Comparison of ENCODE assay signal across 8 cellular contexts in genomic region chr4:99563310-99564186, GRCh38. TPM values are rescaled to one million over a fixed set of nuclear protein-coding genes. Genes with fewer than 3 reads are reported as not detected.
DNase-seq lines count a peak whose midpoint lies in the region; ATAC-seq, FAIRE-seq and TF ChIP-seq lines count a peak whose summit lies in the region.

Gene TRMT10A, minus strand, starts transcription at chr4:99564039. Its CDS starts 4,701 bp downstream, at chr4:99559338.

- peak; percentile 72 for DNase-seq in GM12892 (ENCODE audit: insufficient read length)
- peak; percentile 90 for DNase-seq in NCI-H146 (lab: John Stamatoyannopoulos, UW)
- peak; percentile 89 to 97 (median 93) for DNase-seq in T-helper 1 cell
- DNase-seq in amygdala (lab: John Stamatoyannopoulos, UW) = peak; percentile 81 to 100 (median 97)
- DNase-seq in left cardiac atrium = peak; percentile 99
- DNase-seq in posterior vena cava (ENCODE audit: low spot score) = peak; percentile 99
- peak; percentile 97 for DNase-seq in ureter (ENCODE audit: low spot score)

- FAIRE-seq in GM12892 (lab: Jason Lieb, UNC) = peak; percentile 97

- TF ChIP-seq POLR2A in GM12892 (IDR thresholded peaks at IDR 0.05; ENCODE audit: low read depth, low read length) = peak; percentile 75

- intact Hi-C loops in left cardiac atrium (cut with DNase I) = loop anchor here (5.0 to 10.0 kb wide), 6 partner anchors 54 to 384 kb away; partner anchors contain the start of genes DNAJB14 (in 1 of the 2) and LAMTOR3 (in 1 of the 2)
- intact Hi-C loops in posterior vena cava (cut with DNase I) = no loop called here

- ATAC-seq in HG02852 (IDR thresholded peaks at IDR 0.05; ENCODE audit: unreplicated experiment) (peak; percentile 94), left cardiac atrium (peak; percentile 97 to 99)

RNA-seq across cellular contexts. Expression of gene TRMT10A, which starts in this region (rescaled TPM):
- 7.5 TPM for polyA plus RNA-seq in GM12892 (2012; ENCODE audit: missing spikeins)
- total RNA-seq in left cardiac atrium = 1 to 10 TPM; 2.4 to 3.4 TPM
- total RNA-seq in posterior vena cava = 1 to 10 TPM; 3.0 to 3.1 TPM
- total RNA-seq in ureter = 12.5 TPM

Comparison
In these comparisons a context has a peak if more than half of its experiments do, and no peak if none do; other contexts are left out.
1. Peak in every context shown above with its lines: DNase-seq and ATAC-seq.
2. intact Hi-C loops: an anchor here in left cardiac atrium (5.0 to 10.0 kb wide); none called in posterior vena cava.